Comparison of ENCODE assay signal across 8 cellular contexts in the genomic region with DNA sequence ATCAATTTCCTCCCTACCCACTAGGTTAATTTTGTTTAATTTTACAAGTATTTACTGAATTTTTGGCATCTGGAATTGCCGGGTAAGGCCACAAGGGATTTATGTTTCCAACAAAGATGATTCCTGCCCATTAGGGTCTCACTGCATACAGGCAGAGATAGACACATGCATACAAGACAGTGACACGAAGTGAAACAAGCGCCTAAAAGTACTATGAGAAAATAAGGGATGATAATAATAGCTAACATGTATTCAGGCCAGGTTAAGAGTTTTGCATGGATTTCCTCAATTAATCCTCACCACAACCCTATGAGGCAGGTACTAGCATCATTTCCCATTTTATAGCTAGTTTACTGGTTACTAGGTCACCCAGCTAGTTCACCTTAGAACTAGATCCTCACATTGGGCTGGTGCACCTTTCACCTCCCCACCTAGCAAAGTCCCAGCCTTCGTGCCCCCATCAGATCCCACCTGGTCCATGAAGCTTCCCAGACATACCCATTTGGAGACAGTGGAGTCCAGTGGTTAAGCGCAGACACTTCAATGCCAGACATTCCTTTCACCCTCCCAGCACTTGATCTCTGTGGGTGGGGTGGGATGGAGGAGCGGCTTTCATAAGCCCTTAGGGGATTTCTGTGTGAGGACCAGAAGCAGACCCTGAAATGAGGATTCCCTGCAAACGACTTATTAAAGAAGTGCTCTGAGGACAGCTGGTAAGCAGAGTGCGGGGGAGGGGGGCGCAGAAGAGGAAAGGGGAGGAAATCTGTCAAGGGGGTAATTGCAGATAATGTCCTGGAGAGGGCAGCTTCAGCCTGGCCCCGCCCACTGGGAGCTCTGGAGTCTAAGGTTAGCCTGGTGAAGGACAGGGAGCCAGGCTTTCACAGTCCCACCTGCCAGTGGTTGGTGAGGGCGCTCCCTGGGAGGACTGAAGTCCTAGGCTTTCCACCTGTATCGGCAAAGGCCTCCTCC. TPM values are rescaled to one million over a fixed set of nuclear protein-coding genes. Genes with fewer than 3 reads are reported as not detected.
A peak's percentile ranks its signal among the peaks of the same experiment; 100 is the strongest.
DNase-seq lines count a peak whose midpoint lies in the region; ATAC-seq and TF ChIP-seq lines count a peak whose summit lies in the region.

No MANE protein-coding gene starts in this region.

- H3K9me3 ChIP-seq in right atrium auricular region: no peaks in the 10 kb centered on the region

- no peaks in the 10 kb centered on the region for H3K36me3 ChIP-seq in right atrium auricular region

- TF ChIP-seq CTCF in right atrium auricular region (IDR thresholded peaks at IDR 0.05): peak in 1 of 2 donors; percentile 31

- ATAC-seq in Right ventricle myocardium superior (ENCODE audit: poor library complexity): peak; percentile 49
- no peak for ATAC-seq in HG02678 (IDR thresholded peaks at IDR 0.05; ENCODE audit: unreplicated experiment)
- ATAC-seq in GM21367 (IDR thresholded peaks at IDR 0.05; ENCODE audit: unreplicated experiment): no peak

- H3K27me3 ChIP-seq in right atrium auricular region: no peaks in the 10 kb centered on the region

- H3K4me3 ChIP-seq in right atrium auricular region: no peak overlapping the region

- intact Hi-C loops in Right ventricle myocardium superior (cut with DNase I): no loop called here

- no peaks in the 10 kb centered on the region for H3K4me1 ChIP-seq in right atrium auricular region

- no peak overlapping the region for H3K27ac ChIP-seq in right atrium auricular region

- peak; percentile 48 for DNase-seq in Right ventricle myocardium superior
- no peak for DNase-seq in right atrium auricular region (ENCODE audit: low spot score)
- peak; percentile 30 for DNase-seq in NOMO-1 treated with DMSO at 0.1 percent for 48 hours (lab: John Stamatoyannopoulos, UW; ENCODE audit: unreplicated experiment)
- peak; percentile 19 for DNase-seq in activated T-helper 9 cell treated with anti-CD3 and anti-CD28 coated beads, Interleukin-2, amount 50 U/mL, for 16 hours (ENCODE audit: low read depth)
- peak; percentile 22 for DNase-seq in kidney tubule cell (ENCODE audit: low spot score)
- no peak for DNase-seq in globus pallidus (ENCODE audit: low spot score)

RNA-seq across cellular contexts. Expression of a gene that starts 5.8 kb away (rescaled TPM):
- total RNA-seq in Right ventricle myocardium superior (17.7 TPM), right atrium auricular region (10 to 100 TPM; 33.7 to 36.2 TPM)

RNA-seq across cellular contexts. Expression of a gene that starts 28.1 kb away (rescaled TPM):
- total RNA-seq in Right ventricle myocardium superior: 1.7 TPM
- total RNA-seq in right atrium auricular region: 10 to 100 TPM in 1 of 2 donors, 1 to 10 TPM in 1; 3.7 to 23.8 TPM

Comparison
In these comparisons a context has a peak if more than half of its experiments do, and no peak if none do; other contexts are left out.
1. DNase-seq: peak in Right ventricle myocardium superior (single experiment), NOMO-1 treated with DMSO at 0.1 percent for 48 hours (single experiment), activated T-helper 9 cell treated with anti-CD3 and anti-CD28 coated beads, Interleukin-2, amount 50 U/mL, for 16 hours (single experiment) and kidney tubule cell (single experiment); none in right atrium auricular region (single experiment) and globus pallidus (single experiment).